In genomic region chr3:14141602-14142315, GRCh38 we compare ENCODE assay signal across 1 cellular context.
TF ChIP-seq lines count a peak whose summit lies in the region.

No MANE protein-coding gene starts in this region.

TF ChIP-seq in H1, 55 proteins besides CTCF, POLR2A, EP300 and RAD21:
- TF ChIP-seq JUN (IDR thresholded peaks at IDR 0.05; ENCODE audit: low read depth, low read length) = no peak
- TF ChIP-seq GABPA (IDR thresholded peaks at IDR 0.05; ENCODE audit: borderline replicate concordance, insufficient read depth, low read length) = no peak
- TF ChIP-seq EZH2 (IDR thresholded peaks at IDR 0.05; ENCODE audit: low read depth, low read length, severe bottlenecking) = no peak
- no peak for TF ChIP-seq NANOG (IDR thresholded peaks at IDR 0.05; ENCODE audit: insufficient read depth, low read depth, low read length, poor library complexity, severe bottlenecking)
- no peak for TF ChIP-seq USF2 (IDR thresholded peaks at IDR 0.05; ENCODE audit: low read length)
- TF ChIP-seq SUZ12 (IDR thresholded peaks at IDR 0.05; ENCODE audit: low read length) = no peak
- no peak for TF ChIP-seq RNF2 (IDR thresholded peaks at IDR 0.05; ENCODE audit: borderline replicate concordance, low read depth, low read length, missing control alignments, poor library complexity, severe bottlenecking)
- TF ChIP-seq CHD2 (IDR thresholded peaks at IDR 0.05; ENCODE audit: low read length) = no peak
- no peak for TF ChIP-seq KDM5A (IDR thresholded peaks at IDR 0.05; ENCODE audit: low read length)
- TF ChIP-seq RBBP5 (IDR thresholded peaks at IDR 0.05; ENCODE audit: borderline replicate concordance, low read depth, low read length) = no peak
- no peak for TF ChIP-seq BCL11A (IDR thresholded peaks at IDR 0.05; ENCODE audit: low read depth in 2 of 2, low read length in 2 of 2)
- TF ChIP-seq HDAC6 (IDR thresholded peaks at IDR 0.05; ENCODE audit: low read depth, low read length) = no peak
- TF ChIP-seq KDM1A (IDR thresholded peaks at IDR 0.05; ENCODE audit: borderline replicate concordance, low read length) = no peak
- no peak for TF ChIP-seq SIX5 (IDR thresholded peaks at IDR 0.05; ENCODE audit: low read depth, low read length)
